ENCODE assay signal across 23 cellular contexts in genomic region chr9:133928248-133928764, GRCh38.
DNase-seq lines count a peak whose midpoint lies in the region; ATAC-seq, FAIRE-seq and TF ChIP-seq lines count a peak whose summit lies in the region.
"Had no signal": no experiment of that assay in that cellular context is flagged by ENCODE, and none has a peak within 500 bp of the region (broad histone marks: within the 10 kb centered on the region; RNA-seq: fewer than 3 reads in every experiment).

No MANE protein-coding gene starts in this region.

- peaks cover 18% of the 10 kb centered on the region for H3K4me1 Mint-ChIP-seq in nephron
- H3K4me1 Mint-ChIP-seq: CD4-positive, alpha-beta memory T cell; immature natural killer cell had no signal

- no peak overlapping the region for H3K4me3 Mint-ChIP-seq in nephron
- H3K4me3 Mint-ChIP-seq: CD4-positive, alpha-beta memory T cell; immature natural killer cell had no signal

- no peaks in the 10 kb centered on the region for H3K27me3 ChIP-seq in BE2C
- H3K27me3 ChIP-seq: adrenal gland had no signal

- H3K4me1 ChIP-seq in BE2C, result peaks cover 30% of the 10 kb centered on the region

- ATAC-seq in HG03457 (IDR thresholded peaks at IDR 0.05; ENCODE audit: unreplicated experiment) (no peak), GM19467 (IDR thresholded peaks at IDR 0.05; ENCODE audit: unreplicated experiment) (no peak)
- ATAC-seq: mucosa of descending colon had no signal

- H3K4me3 ChIP-seq in BE2C (ENCODE audit: low read depth, low read length), result no peak overlapping the region
- H3K4me3 ChIP-seq: adrenal gland, mucosa of descending colon, smooth muscle cell had no signal

- peaks cover 26% of the 10 kb centered on the region for H3K36me3 ChIP-seq in BE2C
- H3K36me3 ChIP-seq: adrenal gland had no signal

- TF ChIP-seq CTCF in BE2C (IDR thresholded peaks at IDR 0.05; ENCODE audit: low read depth, low read length) (no peak), nephron (IDR thresholded peaks at IDR 0.05; ENCODE audit: unreplicated experiment in 3 of 3) (no peak), GM13976 (IDR thresholded peaks at IDR 0.05; ENCODE audit: borderline replicate concordance, control extremely low read depth, extremely low read depth, insufficient read depth, missing control alignments) (no peak)

- in situ Hi-C loops in GM13976 (cut with MboI; ENCODE audit: low sequenced_read_pairs, unreplicated experiment), result no loop called here

- H3K36me3 Mint-ChIP-seq in nephron (ENCODE audit: low read depth), result peaks cover 25% of the 10 kb centered on the region
- H3K36me3 Mint-ChIP-seq: CD4-positive, alpha-beta memory T cell had no signal

- H3K27ac Mint-ChIP-seq in nephron, result peak overlapping the region in 2 of 3 experiments; percentile 12 to 22

- H3K9me3 Mint-ChIP-seq in nephron, result no peaks in the 10 kb centered on the region
- H3K9me3 Mint-ChIP-seq: immature natural killer cell had no signal

- DNase-seq in BE2C (peak; percentile 43), GM18507 (ENCODE audit: extremely low spot score, insufficient read length, low read depth) (peak; percentile 25), astrocyte of the hippocampus (ENCODE audit: low read depth, low spot score) (peak; percentile 91), NCI-H2107 (lab: John Stamatoyannopoulos, UW) (no peak), GM13976 (ENCODE audit: low spot score) (no peak)
- DNase-seq: activated CD4-positive, alpha-beta T cell treated with anti-CD3 and anti-CD28 coated beads for 1 hour; activated gamma-delta T cell treated with Interleukin-2 at 50 U/mL for 16 hours; activated T-cell treated with anti-CD3 and anti-CD28 coated beads, Interleukin-2, amount 50 U/mL, for 1 hour; CD4-positive, alpha-beta memory T cell; DMS53; GF-D8; GOT3; immature natural killer cell; Karpas-422; mucosa of descending colon; MV-4-11; NCI-H510A treated with DMSO at 0.1 percent for 48 hours; stimulated activated naive CD4-positive, alpha-beta T cell had no signal

- no peaks in the 10 kb centered on the region for H3K9me3 ChIP-seq in BE2C
- H3K9me3 ChIP-seq: adrenal gland, mucosa of descending colon had no signal

- H3K27me3 Mint-ChIP-seq in nephron (ENCODE audit: low read depth), result peaks cover 4% of the 10 kb centered on the region
- H3K27me3 Mint-ChIP-seq: CD4-positive, alpha-beta memory T cell had no signal

- peak; percentile 91 for FAIRE-seq in GM18507 (lab: Jason Lieb, UNC)

Comparison
In these comparisons a context has a peak if more than half of its experiments do, and no peak if none do; other contexts are left out.
1. DNase-seq: peak in BE2C (single experiment), GM18507 (single experiment) and astrocyte of the hippocampus (single experiment); none in NCI-H2107 (single experiment) and GM13976 (single experiment).